ENCODE assay signal across 9 cellular contexts in the genomic region with DNA sequence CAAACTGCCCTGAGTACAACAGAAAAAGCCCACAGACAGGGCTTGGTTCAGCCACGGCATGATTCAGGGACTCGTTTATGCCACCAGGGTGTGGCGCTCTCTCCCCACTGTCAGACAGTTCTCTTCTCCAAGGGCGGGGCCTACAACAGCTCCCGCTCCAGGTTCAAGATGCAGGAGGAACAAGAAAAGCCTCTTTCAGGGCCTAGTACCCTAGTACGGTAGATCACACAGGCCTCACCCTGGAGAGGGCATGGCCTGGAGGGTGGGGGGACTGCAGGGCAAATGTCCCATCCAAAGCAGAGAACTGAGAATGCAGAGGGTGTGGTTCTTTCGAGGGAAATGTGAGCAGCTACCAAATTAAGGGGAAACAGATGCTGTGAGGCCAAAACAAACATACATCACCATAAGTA. TPM values are rescaled to one million over a fixed set of nuclear protein-coding genes. Genes with fewer than 3 reads are reported as not detected.
DNase-seq lines count a peak whose midpoint lies in the region; ATAC-seq, FAIRE-seq and TF ChIP-seq lines count a peak whose summit lies in the region.
"Had no signal": no experiment of that assay in that cellular context is flagged by ENCODE, and none has a peak within 500 bp of the region (broad histone marks: within the 10 kb centered on the region; RNA-seq: fewer than 3 reads in every experiment).

No MANE protein-coding gene starts in this region.

- WGBS in lung, 2 donors = 39 to 56% methylated on average over 7 of the region's 7 CpGs
- 20 to 25% methylated on average over 1 to 7 of the region's 7 CpGs for WGBS in transverse colon (ENCODE audit: low coverage in 1 of 2), 2 donors

- H3K36me3 ChIP-seq in Loucy (ENCODE audit: insufficient read depth, low read length) (peaks cover 27% of the 10 kb centered on the region; the same call in 1 of the 2 replicates), lung (ENCODE audit: control insufficient read depth in 2 of 2, insufficient read depth in 2 of 2, low read length in 2 of 2) (peaks cover 6 to 18% of the 10 kb centered on the region in 2 donors), transverse colon (peaks cover 0 to 25% (median 4%) of the 10 kb centered on the region in 4 donors)
- H3K36me3 ChIP-seq: ovary had no signal

- H3K4me3 ChIP-seq in Loucy (ENCODE audit: low read length, poor library complexity, severe bottlenecking) = no peak overlapping the region
- H3K4me3 ChIP-seq in choroid plexus epithelial cell (ENCODE audit: low read depth, low read length) = no peak overlapping the region
- H3K4me3 ChIP-seq in lung = no peak overlapping the region
- no peak overlapping the region for H3K4me3 ChIP-seq in transverse colon
- H3K4me3 ChIP-seq: ovary had no signal

- H3K9me3 ChIP-seq in Loucy (ENCODE audit: insufficient read depth, low read depth, low read length) (no peaks in the 10 kb centered on the region), lung (ENCODE audit: control insufficient read depth in 2 of 2, insufficient read depth in 1 of 2, low read length in 1 of 2) (no peaks in the 10 kb centered on the region), transverse colon (no peaks in the 10 kb centered on the region)
- H3K9me3 ChIP-seq: ovary had no signal

- no peaks in the 10 kb centered on the region for H3K9me3 Mint-ChIP-seq in immature natural killer cell

- H3K4me1 ChIP-seq in Loucy (ENCODE audit: insufficient read depth, low read length, poor library complexity, severe bottlenecking) (peaks cover 8% of the 10 kb centered on the region), lung (ENCODE audit: control insufficient read depth in 2 of 2, insufficient read depth in 2 of 2, low read length in 2 of 2) (no peaks in the 10 kb centered on the region), transverse colon (peaks cover 0 to 4% (median 1%) of the 10 kb centered on the region in 4 donors)

- peaks cover 6% of the 10 kb centered on the region for H4K20me1 ChIP-seq in Loucy (ENCODE audit: insufficient read depth, low read length, poor library complexity, severe bottlenecking)

- H3K27ac Mint-ChIP-seq in immature natural killer cell = peak overlapping the region in 2 of 6 donors; percentile 9 to 46

- H3K4me1 Mint-ChIP-seq in immature natural killer cell = peaks cover 35 to 50% of the 10 kb centered on the region in 2 donors

- H3K36me3 Mint-ChIP-seq in immature natural killer cell = peaks cover 9 to 27% (median 25%) of the 10 kb centered on the region in 3 donors

- peak; percentile 58 for ATAC-seq in lung (ENCODE audit: insufficient read depth, low FRiP score)

- H3K27me3 ChIP-seq in Loucy (ENCODE audit: insufficient read depth, low read length, poor library complexity, severe bottlenecking) = no peaks in the 10 kb centered on the region
- no peaks in the 10 kb centered on the region for H3K27me3 ChIP-seq in lung (ENCODE audit: control insufficient read depth, insufficient read depth)
- H3K27me3 ChIP-seq in transverse colon = no peaks in the 10 kb centered on the region
- H3K27me3 ChIP-seq: ovary had no signal

- TF ChIP-seq CTCF in Loucy (conservative IDR thresholded peaks at IDR 0.05; ENCODE audit: low read length) = peak; percentile 72
- TF ChIP-seq CTCF in choroid plexus epithelial cell (conservative IDR thresholded peaks at IDR 0.05; ENCODE audit: low read depth, low read length) = peak; percentile 81
- peak; percentile 47 for TF ChIP-seq CTCF in lung (IDR thresholded peaks at IDR 0.05; ENCODE audit: control extremely low read depth, extremely low read depth)
- peak; percentile 53 to 62 (median 56) for TF ChIP-seq CTCF in transverse colon (IDR thresholded peaks at IDR 0.05)

- TF ChIP-seq POLR2A in transverse colon (IDR thresholded peaks at IDR 0.05) = no peak

- H3K4me3 Mint-ChIP-seq in immature natural killer cell = no peak overlapping the region

- no peak overlapping the region for H3K9ac ChIP-seq in Loucy (ENCODE audit: low read depth, low read length, poor library complexity, severe bottlenecking)

- H3K27ac ChIP-seq in lung (ENCODE audit: low read depth in 1 of 2, low read length in 1 of 2) (peak overlapping the region in 1 of 2 donors; percentile 3), transverse colon (no peak overlapping the region)
- H3K27ac ChIP-seq: ovary had no signal

- no peaks in the 10 kb centered on the region for H3K27me3 Mint-ChIP-seq in immature natural killer cell (ENCODE audit: low read depth in 3 of 3)

- in situ Hi-C loops in transverse colon (cut with MboI; ENCODE audit: low pct_ligation_motif_present in 1 of 4, low pct_unique_long_range_greater_than_20kb in 1 of 4, low sequenced_read_pairs in 3 of 4) = loop anchor here (10.0 to 25.0 kb wide), 6 partner anchors 127 to 523 kb away; no protein-coding TSS in a partner anchor

- peaks cover 13% of the 10 kb centered on the region for H3K79me2 ChIP-seq in Loucy (ENCODE audit: insufficient read depth, low read length)

- TF ChIP-seq EP300 in transverse colon (IDR thresholded peaks at IDR 0.05; ENCODE audit: low read depth) = no peak

- no peaks in the 10 kb centered on the region for H3K9me2 ChIP-seq in Loucy (replicated peaks; ENCODE audit: low read depth, low read length)

- intact Hi-C loops in transverse colon (cut with DNase I; ENCODE audit: low total_unique reads) = loop anchor here (5.0 kb wide), 1 partner anchor 290 kb away; no protein-coding TSS in a partner anchor

- no peaks in the 10 kb centered on the region for H3F3A ChIP-seq in Loucy (ENCODE audit: low read depth)

- peak; percentile 90 for DNase-seq in DMS 273 (lab: John Stamatoyannopoulos, UW; ENCODE audit: unreplicated experiment)
- peak; percentile 72 for DNase-seq in UCSD-AML1 (lab: John Stamatoyannopoulos, UW; ENCODE audit: unreplicated experiment)
- DNase-seq in choroid plexus epithelial cell (ENCODE audit: low read depth) = peak; percentile 74
- peak; percentile 67 for DNase-seq in lung (ENCODE audit: low spot score)
- peak; percentile 78 for DNase-seq in transverse colon
- DNase-seq in urothelium cell line (ENCODE audit: low spot score) = no peak
- DNase-seq in immature natural killer cell = no peak

- no peak for FAIRE-seq in urothelium cell line (lab: Jason Lieb, UNC)

- no peak overlapping the region for H3K4me2 ChIP-seq in Loucy (ENCODE audit: low read depth, low read length, poor library complexity, severe bottlenecking)

- no peak overlapping the region for H2AFZ ChIP-seq in Loucy (ENCODE audit: low read length)

RNA-seq across cellular contexts. Expression of a gene that starts 12.0 kb away (rescaled TPM):
- total RNA-seq in lung (10 to 100 TPM; 26.0 to 26.4 TPM), transverse colon (10 to 100 TPM; 15.8 to 39.3 (median 19.2) TPM)
- polyA plus RNA-seq in lung (10 to 100 TPM; 15.3 to 17.8 TPM), immature natural killer cell (10 to 100 TPM; 22.3 to 39.6 (median 32.1) TPM)

RNA-seq across cellular contexts. Expression of a gene that starts 23.1 kb away (rescaled TPM):
- total RNA-seq in lung (10 to 100 TPM; 12.7 to 36.5 TPM), transverse colon (10 to 100 TPM; 20.8 to 57.2 (median 28.2) TPM)
- polyA plus RNA-seq in lung (10 to 100 TPM; 10.8 to 28.7 TPM), immature natural killer cell (1 to 10 TPM; 2.6 to 5.4 (median 3.4) TPM)

Comparison
In these comparisons a context has a peak if more than half of its experiments do, and no peak if none do; other contexts are left out.
1. DNase-seq: peak in DMS 273 (single experiment), UCSD-AML1 (single experiment), choroid plexus epithelial cell (single experiment), lung (single experiment) and transverse colon (single experiment); none in urothelium cell line (single experiment) and immature natural killer cell (0 of 3).
2. Peak in every context shown above with its lines, with median percentiles within 50 percentile points of each other: CTCF ChIP-seq.